ENCODE assay signal across 28 cellular contexts in genomic region chr3:43854916-43855315, GRCh38.
"Had no signal": no experiment of that assay in that cellular context is flagged by ENCODE, and none has a peak within 500 bp of the region (broad histone marks: within the 10 kb centered on the region; RNA-seq: fewer than 3 reads in every experiment).

No MANE protein-coding gene starts in this region.

- H2AFZ ChIP-seq: parathyroid adenoma had no signal

- H3K4me1 ChIP-seq: heart right ventricle, left lung, lower lobe of right lung, parathyroid adenoma, psoas muscle, sigmoid colon, vagina had no signal

- H3K27me3 ChIP-seq: brain microvascular endothelial cell, thyroid gland, upper lobe of left lung, vagina had no signal

- H3K36me3 Mint-ChIP-seq: activated CD4-positive, alpha-beta memory T cell treated with anti-CD3 and anti-CD28 coated beads for 36 hours; activated naive CD4-positive, alpha-beta T cell treated with anti-CD3 and anti-CD28 coated beads, Interleukin-2, amount 10 ng/mL, durations not matched to agents 7 days and 5 days; activated naive CD8-positive, alpha-beta T cell treated with anti-CD3 and anti-CD28 coated beads, Interleukin-2, amount 10 ng/mL, durations not matched to agents 7 days and 5 days; stimulated activated memory B cell treated with anti-CD40 and anti-IgM and Interleukin-4, amounts not matched to agents 10 μg/mL and 1 μg/mL and 100 μg/mL, for 72 hours had no signal

- H3K4me3 ChIP-seq: coronary artery, esophagus muscularis mucosa, heart right ventricle, left lung, lower lobe of right lung, mucosa of descending colon, psoas muscle, sigmoid colon, thyroid gland, upper lobe of left lung, vagina had no signal

- H3K4me3 Mint-ChIP-seq: activated CD4-positive, alpha-beta memory T cell treated with anti-CD3 and anti-CD28 coated beads for 36 hours; activated CD4-positive, alpha-beta T cell treated with anti-CD3 and anti-CD28 coated beads, Interleukin-2, amount 10 ng/mL, durations not matched to agents 24 days and 14 days; activated naive CD4-positive, alpha-beta T cell treated with anti-CD3 and anti-CD28 coated beads, Interleukin-2, amount 10 ng/mL, durations not matched to agents 7 days and 5 days; activated naive CD8-positive, alpha-beta T cell treated with anti-CD3 and anti-CD28 coated beads, Interleukin-2, amount 10 ng/mL, durations not matched to agents 7 days and 5 days; activated T-cell treated with anti-CD3 and anti-CD28 coated beads, Interleukin-2, amount 50 U/mL, for 24 hours; nephron; stimulated activated memory B cell treated with anti-CD40 and anti-IgM and Interleukin-4, amounts not matched to agents 10 μg/mL and 1 μg/mL and 100 μg/mL, for 72 hours; stimulated activated naive CD8-positive, alpha-beta T cell treated with anti-CD3 and anti-CD28 coated beads, Interleukin-15, amount 100 ng/mL, for 72 hours; T-helper 1 cell treated with Interleukin-12 subunit alpha and Interleukin-12 subunit beta and Interleukin-4 antibody, amounts not matched to agents 30 μg/mL and 1 μg/mL, for 36 hours had no signal

- H3K27ac ChIP-seq: brain microvascular endothelial cell, coronary artery, esophagus muscularis mucosa, heart right ventricle, left lung, lower lobe of right lung, neutrophil, parathyroid adenoma, psoas muscle, sigmoid colon, thyroid gland, upper lobe of left lung, vagina, WERI-Rb-1 had no signal

- H3K27ac Mint-ChIP-seq: activated CD4-positive, alpha-beta memory T cell treated with anti-CD3 and anti-CD28 coated beads for 36 hours; activated CD4-positive, alpha-beta T cell treated with anti-CD3 and anti-CD28 coated beads, Interleukin-2, amount 10 ng/mL, durations not matched to agents 24 days and 14 days; activated naive CD4-positive, alpha-beta T cell treated with anti-CD3 and anti-CD28 coated beads, Interleukin-2, amount 10 ng/mL, durations not matched to agents 7 days and 5 days; activated naive CD8-positive, alpha-beta T cell treated with anti-CD3 and anti-CD28 coated beads, Interleukin-2, amount 10 ng/mL, durations not matched to agents 7 days and 5 days; activated T-cell treated with anti-CD3 and anti-CD28 coated beads, Interleukin-2, amount 50 U/mL, for 24 hours; nephron; stimulated activated memory B cell treated with anti-CD40 and anti-IgM and Interleukin-4, amounts not matched to agents 10 μg/mL and 1 μg/mL and 100 μg/mL, for 72 hours; T-helper 1 cell treated with Interleukin-12 subunit alpha and Interleukin-12 subunit beta and Interleukin-4 antibody, amounts not matched to agents 30 μg/mL and 1 μg/mL, for 36 hours had no signal

- H3K4me1 Mint-ChIP-seq: activated CD4-positive, alpha-beta T cell treated with anti-CD3 and anti-CD28 coated beads, Interleukin-2, amount 10 ng/mL, durations not matched to agents 24 days and 14 days; activated naive CD4-positive, alpha-beta T cell treated with anti-CD3 and anti-CD28 coated beads, Interleukin-2, amount 10 ng/mL, durations not matched to agents 7 days and 5 days; nephron; stimulated activated naive CD8-positive, alpha-beta T cell treated with anti-CD3 and anti-CD28 coated beads, Interleukin-15, amount 100 ng/mL, for 72 hours had no signal

- H3K9me3 Mint-ChIP-seq: activated CD4-positive, alpha-beta T cell treated with anti-CD3 and anti-CD28 coated beads, Interleukin-2, amount 10 ng/mL, durations not matched to agents 24 days and 14 days; activated naive CD4-positive, alpha-beta T cell treated with anti-CD3 and anti-CD28 coated beads, Interleukin-2, amount 10 ng/mL, durations not matched to agents 7 days and 5 days; activated naive CD8-positive, alpha-beta T cell treated with anti-CD3 and anti-CD28 coated beads, Interleukin-2, amount 10 ng/mL, durations not matched to agents 7 days and 5 days had no signal

- H3K36me3 ChIP-seq: brain microvascular endothelial cell, esophagus muscularis mucosa, heart right ventricle, left lung, lower lobe of right lung, neutrophil, sigmoid colon, thyroid gland, upper lobe of left lung, vagina, WERI-Rb-1 had no signal

- H3K79me2 ChIP-seq: parathyroid adenoma had no signal

- FAIRE-seq: astrocyte, small intestine had no signal

- H3K9me3 ChIP-seq: esophagus muscularis mucosa, left lung, lower lobe of right lung, mucosa of descending colon, neutrophil, psoas muscle, sigmoid colon, thyroid gland, upper lobe of left lung, vagina had no signal

- DNase-seq: activated gamma-delta T cell, sigmoid colon, T-helper 9 cell had no signal
